8 cellular contexts compared by ENCODE assay signal in the genomic region with DNA sequence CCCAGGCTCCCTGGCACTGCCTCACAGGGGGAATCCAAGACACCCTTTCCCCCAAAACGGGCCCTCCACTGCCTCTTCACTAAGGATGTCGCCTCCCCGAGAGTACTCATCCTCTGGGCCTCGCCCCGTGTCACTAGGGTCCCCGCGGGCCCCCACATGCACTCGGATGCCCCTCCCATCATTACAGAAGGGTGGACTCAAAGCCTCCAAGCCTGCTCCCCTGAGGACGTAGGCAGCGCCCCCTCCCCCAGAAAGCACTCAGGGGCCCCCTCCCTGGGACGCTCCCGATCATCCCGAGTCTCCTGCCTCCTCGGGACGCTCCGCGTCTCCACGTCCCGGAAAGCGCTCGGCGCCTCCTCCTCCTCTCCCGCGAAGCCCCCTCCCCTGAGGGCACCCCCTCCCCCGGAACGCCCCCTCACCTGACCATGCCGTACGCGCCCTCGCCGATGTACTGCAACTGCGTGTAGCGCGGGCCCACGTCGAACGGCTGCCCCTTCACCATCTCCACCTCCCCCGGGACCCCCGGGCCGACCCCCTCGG. TPM values are rescaled to one million over a fixed set of nuclear protein-coding genes. Genes with fewer than 3 reads are reported as not detected.
A peak's percentile ranks its signal among the peaks of the same experiment; 100 is the strongest.
DNase-seq lines count a peak whose midpoint lies in the region; TF ChIP-seq lines count a peak whose summit lies in the region.

No MANE protein-coding gene starts in this region.

- WGBS in urinary bladder, result under 1% methylated on average over 41 of the region's 41 CpGs

- H3K4me3 ChIP-seq in SJCRH30 (peak overlapping the region; percentile 83), dorsolateral prefrontal cortex (peak overlapping the region; percentile 69 to 96 (median 88)), mononuclear cell (ENCODE audit: low read length) (peak overlapping the region; percentile 73), urinary bladder (ENCODE audit: low read depth, low read length) (peak overlapping the region; percentile 95)

- DNase-seq in NCI-H1436 (lab: John Stamatoyannopoulos, UW), result peak; percentile 35
- no peak for DNase-seq in NCI-H1436 treated with DMSO at 0.1 percent for 48 hours (lab: John Stamatoyannopoulos, UW)
- DNase-seq in SJCRH30, result peak; percentile 20 to 26
- DNase-seq in dorsolateral prefrontal cortex, result peak in 1 of 10 donors; percentile 23
- no peak for DNase-seq in DMS153 treated with DMSO at 0.1 percent for 48 hours (lab: John Stamatoyannopoulos, UW; ENCODE audit: unreplicated experiment)
- no peak for DNase-seq in GM19238 (ENCODE audit: insufficient read length, low spot score)

- no peak for TF ChIP-seq CTCF in dorsolateral prefrontal cortex (IDR thresholded peaks at IDR 0.05 in 54 of 56, conservative IDR thresholded peaks at IDR 0.05 in 2 of 56; ENCODE audit: low read depth in 1 of 56, partially characterized antibody in 56 of 56)

- H3K27me3 ChIP-seq in SJCRH30 (no peaks in the 10 kb centered on the region), dorsolateral prefrontal cortex (no peaks in the 10 kb centered on the region), mononuclear cell (ENCODE audit: insufficient read depth, low read length) (no peaks in the 10 kb centered on the region)

- H3K4me1 ChIP-seq in SJCRH30 (no peaks in the 10 kb centered on the region), mononuclear cell (ENCODE audit: insufficient read depth, low read length) (peaks cover 38% of the 10 kb centered on the region), urinary bladder (ENCODE audit: insufficient read depth) (no peaks in the 10 kb centered on the region)

- no peaks in the 10 kb centered on the region for H3K9me3 ChIP-seq in SJCRH30 (replicated peaks)
- no peaks in the 10 kb centered on the region for H3K9me3 ChIP-seq in mononuclear cell (ENCODE audit: low read depth, low read length)

- H3K27ac ChIP-seq in SJCRH30 (peak overlapping the region; percentile 37; the same call in 1 of the 2 replicates), dorsolateral prefrontal cortex (peak overlapping the region; percentile 90 to 100 (median 97)), urinary bladder (ENCODE audit: low read depth) (peak overlapping the region; percentile 87)

- intact Hi-C loops in dorsolateral prefrontal cortex (cut with DNase I), result loop anchor here (2.0 to 5.0 kb wide), 2 partner anchors 26 to 290 kb away; partner anchors contain the start of gene YPEL3 (in 1 of the 2)

- no peaks in the 10 kb centered on the region for H3K36me3 ChIP-seq in SJCRH30
- H3K36me3 ChIP-seq in urinary bladder (ENCODE audit: insufficient read depth), result no peaks in the 10 kb centered on the region

RNA-seq across cellular contexts. Expression of gene MAPK3, which starts 0.3 kb away (rescaled TPM):
- total RNA-seq in SJCRH30 (2014; rRNA removed; shearing (Covaris generic)), result 25.8 and 31.6 TPM in 2 replicates
- total RNA-seq in dorsolateral prefrontal cortex (100 to 1,000 TPM; 144 to 353 (median 233) TPM), mononuclear cell (26.1 TPM), urinary bladder (14.6 TPM)
- polyA plus RNA-seq in urinary bladder, result 120 TPM

RNA-seq across cellular contexts. Expression of gene GDPD3, which starts 9.4 kb away (rescaled TPM):
- 1.0 and 1.1 TPM in 2 replicates for total RNA-seq in SJCRH30 (2014; rRNA removed; shearing (Covaris generic))
- 10 to 100 TPM in 23 of 120 experiments, 1 to 10 TPM in 97; 1.6 to 23.5 (median 6.4) TPM for total RNA-seq in dorsolateral prefrontal cortex
- 0.31 TPM for total RNA-seq in mononuclear cell
- 4.6 TPM for total RNA-seq in urinary bladder
- polyA plus RNA-seq in urinary bladder, result 5.1 TPM

RNA-seq across cellular contexts. Expression of gene YPEL3, which starts 26.7 kb away (rescaled TPM):
- total RNA-seq in SJCRH30 (2014; rRNA removed; shearing (Covaris generic)), result 10.3 and 13.0 TPM in 2 replicates
- total RNA-seq in dorsolateral prefrontal cortex, result 100 to 1,000 TPM; 149 to 346 (median 234) TPM
- total RNA-seq in mononuclear cell, result 66.0 TPM
- 16.5 TPM for total RNA-seq in urinary bladder
- 117 TPM for polyA plus RNA-seq in urinary bladder

RNA-seq across cellular contexts. Expression of gene TBX6, which starts 31.0 kb away (rescaled TPM):
- total RNA-seq in SJCRH30 (2014; rRNA removed; shearing (Covaris generic)), result 0.18 and 0.73 TPM in 2 replicates
- 1 to 10 TPM in 113 of 120 experiments, under 1 TPM in 7; 0.38 to 5.7 (median 2.2) TPM for total RNA-seq in dorsolateral prefrontal cortex
- 0.10 TPM for total RNA-seq in mononuclear cell
- 0.79 TPM for total RNA-seq in urinary bladder
- 2.2 TPM for polyA plus RNA-seq in urinary bladder

RNA-seq across cellular contexts. Expression of gene PPP4C, which starts 46.9 kb away (rescaled TPM):
- total RNA-seq in SJCRH30 (2014; rRNA removed; shearing (Covaris generic)), result 96.7 and 99.4 TPM in 2 replicates
- 10 to 100 TPM; 23.6 to 41.9 (median 31.5) TPM for total RNA-seq in dorsolateral prefrontal cortex
- total RNA-seq in mononuclear cell, result 79.7 TPM
- total RNA-seq in urinary bladder, result 56.2 TPM
- 93.8 TPM for polyA plus RNA-seq in urinary bladder

Comparison
In these comparisons a context has a peak if more than half of its experiments do, and no peak if none do; other contexts are left out.
1. DNase-seq: peak in NCI-H1436 (single experiment) and SJCRH30 (2 of 2); none in NCI-H1436 treated with DMSO at 0.1 percent for 48 hours (single experiment), DMS153 treated with DMSO at 0.1 percent for 48 hours (single experiment) and GM19238 (single experiment).
2. H3K27ac ChIP-seq: peak in every context shown above with its lines; median percentile 97 in dorsolateral prefrontal cortex; 87 in urinary bladder; 37 in SJCRH30.
3. Peak in every context shown above with its lines, with median percentiles within 50 percentile points of each other: H3K4me3 ChIP-seq.